ENCODE assay signal across 34 cellular contexts in the genomic region with DNA sequence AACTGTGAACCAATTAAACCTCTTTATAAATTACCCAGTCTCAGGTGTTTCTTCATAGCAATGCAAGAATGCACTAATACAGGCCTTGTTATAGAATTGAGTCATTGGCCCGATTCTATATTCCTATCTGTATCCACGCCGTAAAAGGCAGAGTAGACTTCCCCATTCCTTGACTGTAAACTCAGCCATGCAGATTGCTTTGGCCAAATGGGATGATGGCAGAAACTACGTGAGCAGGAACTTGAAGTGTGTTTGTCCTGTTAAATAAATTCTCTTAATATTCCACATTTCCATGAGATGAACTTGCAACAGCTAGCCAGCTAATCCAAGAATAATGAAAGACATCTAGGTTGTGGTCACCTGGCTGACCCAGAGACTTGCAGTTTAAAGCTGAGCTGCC.
"Had no signal": no experiment of that assay in that cellular context is flagged by ENCODE, and none has a peak within 500 bp of the region (broad histone marks: within the 10 kb centered on the region; RNA-seq: fewer than 3 reads in every experiment).

No MANE protein-coding gene starts in this region.

- H3K4me2 ChIP-seq: KMS-11 had no signal

- H3K4me3 ChIP-seq: MG63 had no signal

- H3K9ac ChIP-seq: KMS-11 had no signal

- H3K36me3 ChIP-seq: MG63 had no signal

- H3K27ac ChIP-seq: KMS-11 had no signal

- DNase-seq: Karpas-422, Kasumi-1, KG1, MG63, MM.1S, MV-4-11, NCI-H1048, NCI-H1092, NCI-H1092 treated with DMSO at 0.1 percent for 48 hours, NCI-H1105, NCI-H1105 treated with DMSO at 0.1 percent for 48 hours, NCI-H1417, NCI-H1417 treated with DMSO at 0.1 percent for 48 hours, NCI-H1436 treated with DMSO at 0.1 percent for 48 hours, NCI-H146, NCI-H1694, NCI-H1694 treated with DMSO at 0.1 percent for 48 hours, NCI-H187, NCI-H187 treated with DMSO at 0.1 percent for 48 hours, NCI-H1930, NCI-H2029, NCI-H2029 treated with DMSO at 0.1 percent for 48 hours, NCI-H2081, NCI-H2081 treated with DMSO at 0.1 percent for 48 hours, NCI-H2107, NCI-H2171, NCI-H2171 treated with DMSO at 0.1 percent for 48 hours, NCI-H2227 treated with DMSO at 0.1 percent for 48 hours, NCI-H226, NCI-H345, NCI-H446, NCI-H446 treated with DMSO at 0.1 percent for 48 hours, NCI-H510A had no signal
